In the genomic region with DNA sequence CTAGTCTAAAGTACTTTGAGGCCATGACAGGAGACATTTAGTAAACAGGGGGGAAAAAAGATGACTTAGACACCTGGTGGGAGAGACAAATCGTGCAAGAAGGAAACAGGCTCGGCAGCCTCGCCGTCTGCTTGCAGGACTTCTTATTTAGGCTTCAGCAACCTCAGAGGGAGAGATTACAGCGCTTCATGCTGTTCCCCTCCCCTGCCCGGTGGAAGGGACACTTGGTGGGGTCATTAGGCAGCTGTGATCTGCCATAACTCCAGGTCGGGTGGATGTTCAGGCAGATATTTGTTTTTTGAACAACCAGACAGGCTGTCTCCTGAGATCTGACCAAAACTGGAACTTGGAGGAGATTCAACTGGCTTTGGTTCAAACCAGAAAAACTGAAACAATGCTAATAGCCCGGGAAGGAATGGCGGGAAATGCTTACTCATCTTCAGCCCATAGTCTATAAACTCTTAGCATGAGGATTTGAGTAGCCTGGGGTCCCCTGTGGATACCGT, we compare ENCODE assay signal across 9 cellular contexts. TPM values are rescaled to one million over a fixed set of nuclear protein-coding genes. Genes with fewer than 3 reads are reported as not detected.
A peak's percentile ranks its signal among the peaks of the same experiment; 100 is the strongest.
DNase-seq lines count a peak whose midpoint lies in the region; ATAC-seq and TF ChIP-seq lines count a peak whose summit lies in the region.
"Had no signal": no experiment of that assay in that cellular context is flagged by ENCODE, and none has a peak within 500 bp of the region (broad histone marks: within the 10 kb centered on the region; RNA-seq: fewer than 3 reads in every experiment).

No MANE protein-coding gene starts in this region.

- peaks cover 0 to 3% of the 10 kb centered on the region in 2 donors for H3K4me1 ChIP-seq in mucosa of rectum (ENCODE audit: control insufficient read depth in 2 of 2, insufficient read depth in 2 of 2, low read length in 2 of 2)

- no peak for ATAC-seq in GM19397 (IDR thresholded peaks at IDR 0.05; ENCODE audit: unreplicated experiment)
- ATAC-seq in HG03342 (IDR thresholded peaks at IDR 0.05; ENCODE audit: unreplicated experiment) = no peak

- no peaks in the 10 kb centered on the region for H3K27me3 ChIP-seq in mucosa of rectum (ENCODE audit: control insufficient read depth in 2 of 2, insufficient read depth in 2 of 2, low read length in 2 of 2)

- no peak overlapping the region for H3K9ac ChIP-seq in mucosa of rectum (ENCODE audit: low read depth in 1 of 2, low read length in 2 of 2)

- no peak overlapping the region for H3K4me3 ChIP-seq in AG04449 (ENCODE audit: low read depth, low read length)
- peak overlapping the region in 1 of 2 donors; percentile 39 for H3K4me3 ChIP-seq in mucosa of rectum (ENCODE audit: low read length in 2 of 2)

- peak; percentile 24 for DNase-seq in AG04449 (ENCODE audit: low read depth, low spot score)
- DNase-seq in NCI-H1694 (lab: John Stamatoyannopoulos, UW) = peak; percentile 57
- DNase-seq in dermis microvascular lymphatic vessel endothelial cell (ENCODE audit: low read depth in 2 of 2) = peak; percentile 83 to 95
- DNase-seq in ecto neural progenitor cell (ENCODE audit: low spot score) = no peak
- DNase-seq in activated CD4-positive, alpha-beta T cell treated with anti-CD3 and anti-CD28 coated beads for 4 hours = no peak
- DNase-seq: DND-41 had no signal

- POLR2A ChIA-PET in AG04449 (lab: Yijun Ruan, JAX) = no interaction called here

- H3K27ac ChIP-seq in mucosa of rectum (ENCODE audit: low read depth in 2 of 2, low read length in 2 of 2) = peak overlapping the region; percentile 30 to 45

- no peak for TF ChIP-seq CTCF in AG04449 (IDR thresholded peaks at IDR 0.05; ENCODE audit: insufficient read depth, low read length, missing control alignments)

- no peaks in the 10 kb centered on the region for H3K36me3 ChIP-seq in mucosa of rectum (ENCODE audit: control insufficient read depth in 2 of 2, insufficient read depth in 2 of 2, low read length in 2 of 2)

- no peaks in the 10 kb centered on the region for H3K9me3 ChIP-seq in mucosa of rectum (ENCODE audit: control insufficient read depth in 2 of 2, low read length in 2 of 2)

- CTCF ChIA-PET in AG04449 (lab: Yijun Ruan, JAX) = interaction anchor here (2.1 kb wide), 1 partner anchor 12 kb away, joined by 11 read pairs; no protein-coding TSS in a partner anchor

RNA-seq across cellular contexts. Expression of a gene that starts 38.1 kb away (rescaled TPM):
- total RNA-seq in dermis microvascular lymphatic vessel endothelial cell = under 0.01 TPM in 1 of 2 replicates, not detected in the other

Comparison
In these comparisons a context has a peak if more than half of its experiments do, and no peak if none do; other contexts are left out.
1. DNase-seq: peak in AG04449 (single experiment), NCI-H1694 (single experiment) and dermis microvascular lymphatic vessel endothelial cell (2 of 2); none in ecto neural progenitor cell (single experiment) and activated CD4-positive, alpha-beta T cell treated with anti-CD3 and anti-CD28 coated beads for 4 hours (0 of 2).